2 cellular contexts compared by ENCODE assay signal in the genomic region with DNA sequence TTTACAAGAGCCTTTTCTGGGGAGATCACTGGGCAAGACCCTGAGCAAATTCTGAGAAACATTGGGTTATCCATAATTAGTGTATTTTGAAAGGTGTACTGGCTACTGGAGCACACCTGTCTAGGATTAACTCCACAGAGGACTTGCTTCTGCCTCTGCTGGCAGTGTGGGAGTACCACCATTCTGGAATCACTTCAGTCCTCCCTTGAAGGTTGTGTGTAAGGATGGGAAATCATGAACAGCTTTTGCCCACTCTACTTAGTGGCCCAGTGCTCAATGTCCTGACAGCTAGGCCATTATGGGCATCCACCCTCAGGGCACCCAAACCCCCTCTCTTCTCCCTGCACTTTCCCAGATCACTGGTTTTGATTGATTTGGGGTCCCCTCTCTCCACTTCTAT.
TF ChIP-seq lines count a peak whose summit lies in the region.

No MANE protein-coding gene starts in this region.

TF ChIP-seq in HepG2, 621 proteins besides CTCF, POLR2A, EP300 and RAD21:
- TF ChIP-seq ZNF263 (CRISPR knock-in tag; IDR thresholded peaks at IDR 0.05): peak; percentile 84
- TF ChIP-seq RBM22 (optimal IDR thresholded peaks at IDR 0.05; ENCODE audit: low read length): peak; percentile 54
- TF ChIP-seq TEAD2 (CRISPR knock-in tag; IDR thresholded peaks at IDR 0.05): no peak
- TF ChIP-seq POLR2G (IDR thresholded peaks at IDR 0.05; ENCODE audit: low read depth, low read length): peak; percentile 27; the same call in 1 of the 2 replicates

TF ChIP-seq in GM12878, 131 proteins besides CTCF, POLR2A, EP300 and RAD21:
- TF ChIP-seq SUZ12 (IDR thresholded peaks at IDR 0.05; ENCODE audit: unreplicated experiment) (no peak), TCF12 (IDR thresholded peaks at IDR 0.05; ENCODE audit: low read depth, low read length) (no peak), SMARCA5 (IDR thresholded peaks at IDR 0.05) (no peak), NFIC (IDR thresholded peaks at IDR 0.05; ENCODE audit: low read depth, low read length) (no peak), CBX5 (IDR thresholded peaks at IDR 0.05; ENCODE audit: low read depth) (no peak)
- TF ChIP-seq, protein P1, sequence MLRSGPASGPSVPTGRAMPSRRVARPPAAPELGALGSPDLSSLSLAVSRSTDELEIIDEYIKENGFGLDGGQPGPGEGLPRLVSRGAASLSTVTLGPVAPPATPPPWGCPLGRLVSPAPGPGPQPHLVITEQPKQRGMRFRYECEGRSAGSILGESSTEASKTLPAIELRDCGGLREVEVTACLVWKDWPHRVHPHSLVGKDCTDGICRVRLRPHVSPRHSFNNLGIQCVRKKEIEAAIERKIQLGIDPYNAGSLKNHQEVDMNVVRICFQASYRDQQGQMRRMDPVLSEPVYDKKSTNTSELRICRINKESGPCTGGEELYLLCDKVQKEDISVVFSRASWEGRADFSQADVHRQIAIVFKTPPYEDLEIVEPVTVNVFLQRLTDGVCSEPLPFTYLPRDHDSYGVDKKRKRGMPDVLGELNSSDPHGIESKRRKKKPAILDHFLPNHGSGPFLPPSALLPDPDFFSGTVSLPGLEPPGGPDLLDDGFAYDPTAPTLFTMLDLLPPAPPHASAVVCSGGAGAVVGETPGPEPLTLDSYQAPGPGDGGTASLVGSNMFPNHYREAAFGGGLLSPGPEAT (IDR thresholded peaks at IDR 0.05; ENCODE audit: low read depth): no peak
- TF ChIP-seq, protein P2, sequence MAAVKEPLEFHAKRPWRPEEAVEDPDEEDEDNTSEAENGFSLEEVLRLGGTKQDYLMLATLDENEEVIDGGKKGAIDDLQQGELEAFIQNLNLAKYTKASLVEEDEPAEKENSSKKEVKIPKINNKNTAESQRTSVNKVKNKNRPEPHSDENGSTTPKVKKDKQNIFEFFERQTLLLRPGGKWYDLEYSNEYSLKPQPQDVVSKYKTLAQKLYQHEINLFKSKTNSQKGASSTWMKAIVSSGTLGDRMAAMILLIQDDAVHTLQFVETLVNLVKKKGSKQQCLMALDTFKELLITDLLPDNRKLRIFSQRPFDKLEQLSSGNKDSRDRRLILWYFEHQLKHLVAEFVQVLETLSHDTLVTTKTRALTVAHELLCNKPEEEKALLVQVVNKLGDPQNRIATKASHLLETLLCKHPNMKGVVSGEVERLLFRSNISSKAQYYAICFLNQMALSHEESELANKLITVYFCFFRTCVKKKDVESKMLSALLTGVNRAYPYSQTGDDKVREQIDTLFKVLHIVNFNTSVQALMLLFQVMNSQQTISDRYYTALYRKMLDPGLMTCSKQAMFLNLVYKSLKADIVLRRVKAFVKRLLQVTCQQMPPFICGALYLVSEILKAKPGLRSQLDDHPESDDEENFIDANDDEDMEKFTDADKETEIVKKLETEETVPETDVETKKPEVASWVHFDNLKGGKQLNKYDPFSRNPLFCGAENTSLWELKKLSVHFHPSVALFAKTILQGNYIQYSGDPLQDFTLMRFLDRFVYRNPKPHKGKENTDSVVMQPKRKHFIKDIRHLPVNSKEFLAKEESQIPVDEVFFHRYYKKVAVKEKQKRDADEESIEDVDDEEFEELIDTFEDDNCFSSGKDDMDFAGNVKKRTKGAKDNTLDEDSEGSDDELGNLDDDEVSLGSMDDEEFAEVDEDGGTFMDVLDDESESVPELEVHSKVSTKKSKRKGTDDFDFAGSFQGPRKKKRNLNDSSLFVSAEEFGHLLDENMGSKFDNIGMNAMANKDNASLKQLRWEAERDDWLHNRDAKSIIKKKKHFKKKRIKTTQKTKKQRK (IDR thresholded peaks at IDR 0.05; ENCODE audit: low read depth, low read length): no peak
